ENCODE assay signal across 8 cellular contexts in genomic region chr17:12180644-12181261, GRCh38.
DNase-seq lines count a peak whose midpoint lies in the region; ATAC-seq and TF ChIP-seq lines count a peak whose summit lies in the region.

No MANE protein-coding gene starts in this region.

- no peak overlapping the region for H3K4me3 ChIP-seq in SK-N-MC

- no peaks in the 10 kb centered on the region for H3K36me3 ChIP-seq in SK-N-MC (ENCODE audit: insufficient read depth, low read length)

- no peaks in the 10 kb centered on the region for H3K9me3 ChIP-seq in SK-N-MC (ENCODE audit: low read depth, low read length)

- peak in 2 of 3 donors; percentile 2 to 34 for TF ChIP-seq CTCF in omental fat pad (IDR thresholded peaks at IDR 0.05)

- H3K9ac ChIP-seq in SK-N-MC (ENCODE audit: insufficient read length) = no peak overlapping the region

- peak; percentile 48 for DNase-seq in DMS53 (lab: John Stamatoyannopoulos, UW)
- DNase-seq in DMS53 treated with DMSO at 0.1 percent for 48 hours (lab: John Stamatoyannopoulos, UW; ENCODE audit: unreplicated experiment) = no peak
- DNase-seq in HPDE6-E6E7 (ENCODE audit: extremely low spot score) = peak; percentile 5
- DNase-seq in SK-N-MC (ENCODE audit: low read depth, low spot score) = peak; percentile 1
- peak; percentile 42 for DNase-seq in fibroblast of gingiva (ENCODE audit: low read depth)
- DNase-seq in omental fat pad (ENCODE audit: low spot score) = no peak
- no peak for DNase-seq in SKM-1 treated with dmso at 0.1 percent for 144 hours (lab: John Stamatoyannopoulos, UW; ENCODE audit: unreplicated experiment)
- DNase-seq in stimulated activated naive CD4-positive, alpha-beta T cell treated with Interleukin-2 at 50 U/mL for 16 hours (lab: John Stamatoyannopoulos, UW) = no peak

- no peak for ATAC-seq in omental fat pad (ENCODE audit: low FRiP score)

- H3K27ac ChIP-seq in SK-N-MC = no peak overlapping the region

Comparison
In these comparisons a context has a peak if more than half of its experiments do, and no peak if none do; other contexts are left out.
1. DNase-seq: peak in DMS53 (single experiment), HPDE6-E6E7 (single experiment), SK-N-MC (single experiment) and fibroblast of gingiva (single experiment); none in DMS53 treated with DMSO at 0.1 percent for 48 hours (single experiment), omental fat pad (single experiment), SKM-1 treated with dmso at 0.1 percent for 144 hours (single experiment) and stimulated activated naive CD4-positive, alpha-beta T cell treated with Interleukin-2 at 50 U/mL for 16 hours (single experiment).